Comparison of ENCODE assay signal across 8 cellular contexts in the genomic region with DNA sequence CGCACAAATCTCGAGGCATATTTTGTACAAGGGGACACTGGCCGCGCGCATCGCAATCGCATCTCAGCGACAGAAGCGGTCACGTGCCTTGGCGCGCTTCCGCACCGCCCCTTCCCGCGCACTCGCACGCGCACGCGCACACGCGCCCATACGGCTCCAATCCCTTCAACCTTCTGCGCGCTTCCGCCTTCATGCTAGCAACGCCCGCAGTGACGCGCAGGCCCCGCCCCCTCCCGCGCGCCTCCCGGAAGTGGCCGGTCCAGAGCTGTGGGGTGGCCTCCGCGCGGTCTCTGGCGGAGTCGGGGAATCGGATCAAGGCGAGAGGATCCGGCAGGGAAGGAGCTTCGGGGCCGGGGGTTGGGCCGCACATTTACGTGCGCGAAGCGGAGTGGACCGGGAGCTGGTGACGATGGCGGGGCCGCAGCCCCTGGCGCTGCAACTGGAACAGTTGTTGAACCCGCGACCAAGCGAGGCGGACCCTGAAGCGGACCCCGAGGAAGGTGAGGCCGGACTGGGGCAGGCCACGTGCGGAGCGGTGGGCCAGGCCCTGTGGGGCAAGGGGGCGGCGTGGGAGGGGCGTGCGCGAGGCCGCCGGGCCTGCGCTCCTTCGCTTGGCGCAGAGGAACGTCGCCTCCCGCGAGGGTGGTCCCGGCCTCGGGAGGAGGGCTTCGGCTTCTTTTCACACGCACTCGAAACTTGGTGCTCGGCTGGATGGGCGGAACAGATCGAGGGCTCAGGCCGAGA. TPM values are rescaled to one million over a fixed set of nuclear protein-coding genes. Genes with fewer than 3 reads are reported as not detected.
DNase-seq lines count a peak whose midpoint lies in the region; ATAC-seq and TF ChIP-seq lines count a peak whose summit lies in the region.

A gene with protein sequence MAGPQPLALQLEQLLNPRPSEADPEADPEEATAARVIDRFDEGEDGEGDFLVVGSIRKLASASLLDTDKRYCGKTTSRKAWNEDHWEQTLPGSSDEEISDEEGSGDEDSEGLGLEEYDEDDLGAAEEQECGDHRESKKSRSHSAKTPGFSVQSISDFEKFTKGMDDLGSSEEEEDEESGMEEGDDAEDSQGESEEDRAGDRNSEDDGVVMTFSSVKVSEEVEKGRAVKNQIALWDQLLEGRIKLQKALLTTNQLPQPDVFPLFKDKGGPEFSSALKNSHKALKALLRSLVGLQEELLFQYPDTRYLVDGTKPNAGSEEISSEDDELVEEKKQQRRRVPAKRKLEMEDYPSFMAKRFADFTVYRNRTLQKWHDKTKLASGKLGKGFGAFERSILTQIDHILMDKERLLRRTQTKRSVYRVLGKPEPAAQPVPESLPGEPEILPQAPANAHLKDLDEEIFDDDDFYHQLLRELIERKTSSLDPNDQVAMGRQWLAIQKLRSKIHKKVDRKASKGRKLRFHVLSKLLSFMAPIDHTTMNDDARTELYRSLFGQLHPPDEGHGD (plus strand): TSS at position 238 of the 744 bp plus-strand sequence. CDS start 172 bp downstream, at position 410.

- H2BK12ac ChIP-seq in neuronal stem cell (ENCODE audit: low read length) = peak within 1 kb of the TSS; percentile 59

- H3K9me3 ChIP-seq in SJSA1 (replicated peaks) (peaks cover 7% of the 10 kb centered on the region), neuronal stem cell (replicated peaks in 1 of 2; ENCODE audit: control insufficient read depth in 2 of 2, insufficient read depth in 1 of 2, low read depth in 1 of 2, low read length in 2 of 2) (peaks cover 0 to 6% of the 10 kb centered on the region in 2 donors), subcutaneous abdominal adipose tissue (ENCODE audit: control insufficient read depth in 5 of 5, low read length in 5 of 5) (no peaks in the 10 kb centered on the region)

- DNase-seq in GM04503 (ENCODE audit: low read depth) (peak; percentile 67), HFF-Myc (ENCODE audit: extremely low read depth, low read depth) (peak; percentile 84), MV-4-11 (lab: John Stamatoyannopoulos, UW) (peak; percentile 94), SJSA1 (ENCODE audit: low read depth in 1 of 2, low spot score in 2 of 2) (peak; percentile 95 to 96), foreskin keratinocyte (peak; percentile 78 to 89), neuronal stem cell (ENCODE audit: low spot score) (peak; percentile 96)
- DNase-seq in activated naive CD4-positive, alpha-beta T cell (lab: John Stamatoyannopoulos, UW) = peak; percentile 87 to 95 (median 90)

- peak within 1 kb of the TSS; percentile 97 for H2AFZ ChIP-seq in neuronal stem cell (ENCODE audit: low read length)

- H2BK120ac ChIP-seq in neuronal stem cell (ENCODE audit: low read depth, low read length) = no peak within 1 kb of the TSS

- H3K23ac ChIP-seq in neuronal stem cell (ENCODE audit: low read depth, low read length, poor library complexity) = peak within 1 kb of the TSS; percentile 15

- peak within 1 kb of the TSS; percentile 92 for H3K18ac ChIP-seq in neuronal stem cell (ENCODE audit: low read length)

- H3K27me3 ChIP-seq in SJSA1 (replicated peaks) (peaks cover 40% of the 10 kb centered on the region), foreskin keratinocyte (peaks cover 44% of the 10 kb centered on the region), neuronal stem cell (ENCODE audit: control insufficient read depth in 3 of 3, insufficient read depth in 3 of 3, low read depth in 1 of 3, low read length in 3 of 3) (peaks cover 19 to 44% (median 38%) of the 10 kb centered on the region in 3 experiments), subcutaneous abdominal adipose tissue (ENCODE audit: control insufficient read depth in 5 of 5, insufficient read depth in 4 of 5, low read length in 5 of 5) (peaks cover 28 to 36% (median 34%) of the 10 kb centered on the region in 5 donors)

- ATAC-seq in foreskin keratinocyte = peak; percentile 97

- no peak within 1 kb of the TSS for H4K8ac ChIP-seq in neuronal stem cell (ENCODE audit: low read depth, low read length)

- H3K9ac ChIP-seq in neuronal stem cell (ENCODE audit: low read depth, low read length, poor library complexity) = peak within 1 kb of the TSS; percentile 89
- peak within 1 kb of the TSS; percentile 32 to 96 (median 87) for H3K9ac ChIP-seq in subcutaneous abdominal adipose tissue (ENCODE audit: low read length in 5 of 5)

- TF ChIP-seq CTCF in HFF-Myc (IDR thresholded peaks at IDR 0.05; ENCODE audit: low read depth, low read length, missing control alignments) (no peak), foreskin keratinocyte (conservative IDR thresholded peaks at IDR 0.05) (no peak)

- peaks cover 40% of the 10 kb centered on the region for H3K36me3 ChIP-seq in SJSA1
- H3K36me3 ChIP-seq in neuronal stem cell (replicated peaks in 1 of 2; ENCODE audit: control insufficient read depth in 2 of 2, insufficient read depth in 2 of 2, low read length in 2 of 2) = peaks cover 15 to 35% of the 10 kb centered on the region in 2 donors
- peaks cover 13 to 27% (median 19%) of the 10 kb centered on the region in 5 donors for H3K36me3 ChIP-seq in subcutaneous abdominal adipose tissue (ENCODE audit: control insufficient read depth in 5 of 5, insufficient read depth in 5 of 5, low read length in 5 of 5)

- no peak within 1 kb of the TSS for H3K4ac ChIP-seq in neuronal stem cell (ENCODE audit: low read length)

- H4K91ac ChIP-seq in neuronal stem cell (ENCODE audit: low read depth, low read length, poor library complexity) = no peak within 1 kb of the TSS

- H3K4me3 ChIP-seq in HFF-Myc (replicated peaks; ENCODE audit: low read depth, low read length) (peak within 1 kb of the TSS; percentile 80), SJSA1 (peak within 1 kb of the TSS; percentile 69), neuronal stem cell (ENCODE audit: low read length in 2 of 2) (peak within 1 kb of the TSS; percentile 65 to 87), subcutaneous abdominal adipose tissue (ENCODE audit: low read depth in 1 of 5, low read length in 5 of 5) (peak within 1 kb of the TSS; percentile 73 to 90 (median 88))

- H3K27ac ChIP-seq in SJSA1 (peak within 1 kb of the TSS; percentile 65), foreskin keratinocyte (peak within 1 kb of the TSS; percentile 64), neuronal stem cell (replicated peaks; ENCODE audit: low read length) (peak within 1 kb of the TSS; percentile 83), subcutaneous abdominal adipose tissue (ENCODE audit: low read depth, low read length) (peak within 1 kb of the TSS; percentile 80)

- H2AK5ac ChIP-seq in neuronal stem cell (ENCODE audit: low read depth, low read length) = no peak within 1 kb of the TSS

- H3K4me2 ChIP-seq in neuronal stem cell (ENCODE audit: insufficient read depth, low read length, poor library complexity, severe bottlenecking) = peak within 1 kb of the TSS; percentile 80

- H3K79me1 ChIP-seq in neuronal stem cell (ENCODE audit: low read depth, low read length) = no peaks in the 10 kb centered on the region

- H3K14ac ChIP-seq in neuronal stem cell (ENCODE audit: low read length) = no peak within 1 kb of the TSS

- H2BK15ac ChIP-seq in neuronal stem cell (ENCODE audit: low read length) = no peak within 1 kb of the TSS

- H2BK5ac ChIP-seq in neuronal stem cell (ENCODE audit: low read length) = no peak within 1 kb of the TSS

- H3K4me1 ChIP-seq in SJSA1 (replicated peaks) (peaks cover 16% of the 10 kb centered on the region), foreskin keratinocyte (peaks cover 5% of the 10 kb centered on the region), neuronal stem cell (ENCODE audit: control insufficient read depth in 2 of 2, insufficient read depth in 1 of 2, low read depth in 1 of 2, low read length in 2 of 2) (peaks cover 2 to 3% of the 10 kb centered on the region in 2 donors), subcutaneous abdominal adipose tissue (ENCODE audit: control insufficient read depth in 5 of 5, insufficient read depth in 5 of 5, low read length in 5 of 5) (peaks cover 4 to 23% (median 20%) of the 10 kb centered on the region in 5 donors)

- WGBS in neuronal stem cell (ENCODE audit: extremely low coverage in 2 of 2, insufficient read length in 2 of 2, insufficient replicate concordance in 1 of 2), 2 donors = no CpG with 5 or more reads among the region's 90 CpGs

RNA-seq across cellular contexts. Expression of the gene that starts here (rescaled TPM):
- total RNA-seq in SJSA1 (2014; rRNA removed; shearing (Covaris generic)) = 52.2 and 55.7 TPM in 2 replicates
- 57.3 and 57.9 TPM in 2 replicates for total RNA-seq in foreskin keratinocyte
- polyA plus RNA-seq in foreskin keratinocyte = 46.9 and 54.5 TPM in 2 replicates
- 58.6 TPM for polyA plus RNA-seq in neuronal stem cell (2013, experiment 1 of 2)
- polyA plus RNA-seq in neuronal stem cell (2013, experiment 2 of 2) = 62.9 TPM

Comparison
In these comparisons a context has a peak if more than half of its experiments do, and no peak if none do; other contexts are left out.
1. Peak in every context shown above with its lines: DNase-seq, ATAC-seq, H3K4me3 ChIP-seq and H3K27ac ChIP-seq.